Comparison of ENCODE assay signal across 1 cellular context in genomic region chr5:145855842-145856267, GRCh38.
TF ChIP-seq lines count a peak whose summit lies in the region.

No MANE protein-coding gene starts in this region.

TF ChIP-seq in HepG2, 621 proteins besides CTCF, POLR2A, EP300 and RAD21 (continued from another document):
- no peak for TF ChIP-seq RERE (CRISPR knock-in tag; IDR thresholded peaks at IDR 0.05; ENCODE audit: low read depth)
- TF ChIP-seq ZBTB43 (CRISPR knock-in tag; conservative IDR thresholded peaks at IDR 0.05) = no peak
- TF ChIP-seq HOXA9 (CRISPR knock-in tag; IDR thresholded peaks at IDR 0.05; ENCODE audit: borderline replicate concordance) = peak; percentile 91
- no peak for TF ChIP-seq ZNF850 (CRISPR knock-in tag; conservative IDR thresholded peaks at IDR 0.05)
- TF ChIP-seq HDAC2 (CRISPR knock-in tag; IDR thresholded peaks at IDR 0.05) = peak; percentile 25; the same call in 1 of the 2 replicates
- peak; percentile 58; the same call in 1 of the 2 replicates for TF ChIP-seq HHEX (CRISPR knock-in tag; IDR thresholded peaks at IDR 0.05)
- TF ChIP-seq ZNF564 (CRISPR knock-in tag; IDR thresholded peaks at IDR 0.05) = 0 out of 2 replicates have a peak, but pooled peaks have one; percentile 30
- 0 out of 2 replicates have a peak, but pooled peaks have one; percentile 23 for TF ChIP-seq FOXJ3 (CRISPR knock-in tag; IDR thresholded peaks at IDR 0.05; ENCODE audit: borderline replicate concordance)
- TF ChIP-seq GATAD2A (CRISPR knock-in tag; IDR thresholded peaks at IDR 0.05) = 0 out of 2 replicates have a peak, but pooled peaks have one; percentile 3
- no peak for TF ChIP-seq ZNF780A (CRISPR knock-in tag; IDR thresholded peaks at IDR 0.05)
- no peak for TF ChIP-seq ZFAT (CRISPR knock-in tag; conservative IDR thresholded peaks at IDR 0.05)
- TF ChIP-seq ZNF556 (CRISPR knock-in tag; IDR thresholded peaks at IDR 0.05; ENCODE audit: borderline replicate concordance) = peak; percentile 25; the same call in 1 of the 2 replicates
- peak; percentile 67 for TF ChIP-seq ARID5B (CRISPR knock-in tag; IDR thresholded peaks at IDR 0.05)
- peak; percentile 9; the same call in 1 of the 2 replicates for TF ChIP-seq ELF3 (CRISPR knock-in tag; IDR thresholded peaks at IDR 0.05)
- TF ChIP-seq FOXA3 (CRISPR knock-in tag; IDR thresholded peaks at IDR 0.05) = peak; percentile 50; the same call in 1 of the 2 replicates
- TF ChIP-seq CEBPG (CRISPR knock-in tag; IDR thresholded peaks at IDR 0.05) = 0 out of 2 replicates have a peak, but pooled peaks have one; percentile 3
- peak; percentile 14; the same call in 1 of the 2 replicates for TF ChIP-seq RXRB (CRISPR knock-in tag; IDR thresholded peaks at IDR 0.05; ENCODE audit: borderline replicate concordance)
- TF ChIP-seq NRL (CRISPR knock-in tag; IDR thresholded peaks at IDR 0.05; ENCODE audit: borderline replicate concordance) = no peak
- peak; percentile 53 for TF ChIP-seq TCF7 (IDR thresholded peaks at IDR 0.05; ENCODE audit: low read depth)
- TF ChIP-seq ZNF720 (CRISPR knock-in tag; IDR thresholded peaks at IDR 0.05) = no peak
- peak; percentile 31; the same call in 1 of the 2 replicates for TF ChIP-seq ISL2 (CRISPR knock-in tag; IDR thresholded peaks at IDR 0.05)
- TF ChIP-seq SOX13 (IDR thresholded peaks at IDR 0.05) = no peak; the same call in 1 of the 2 replicates
- peak in 1 of 2 experiments; percentile 71; a peak in 2 of 4 replicates for TF ChIP-seq SOX13 (CRISPR knock-in tag; conservative IDR thresholded peaks at IDR 0.05 in 1 of 2, IDR thresholded peaks at IDR 0.05 in 1 of 2)
- no peak for TF ChIP-seq ZC3H4 (CRISPR knock-in tag; IDR thresholded peaks at IDR 0.05; ENCODE audit: borderline replicate concordance)
